8 cellular contexts compared by ENCODE assay signal in the genomic region with DNA sequence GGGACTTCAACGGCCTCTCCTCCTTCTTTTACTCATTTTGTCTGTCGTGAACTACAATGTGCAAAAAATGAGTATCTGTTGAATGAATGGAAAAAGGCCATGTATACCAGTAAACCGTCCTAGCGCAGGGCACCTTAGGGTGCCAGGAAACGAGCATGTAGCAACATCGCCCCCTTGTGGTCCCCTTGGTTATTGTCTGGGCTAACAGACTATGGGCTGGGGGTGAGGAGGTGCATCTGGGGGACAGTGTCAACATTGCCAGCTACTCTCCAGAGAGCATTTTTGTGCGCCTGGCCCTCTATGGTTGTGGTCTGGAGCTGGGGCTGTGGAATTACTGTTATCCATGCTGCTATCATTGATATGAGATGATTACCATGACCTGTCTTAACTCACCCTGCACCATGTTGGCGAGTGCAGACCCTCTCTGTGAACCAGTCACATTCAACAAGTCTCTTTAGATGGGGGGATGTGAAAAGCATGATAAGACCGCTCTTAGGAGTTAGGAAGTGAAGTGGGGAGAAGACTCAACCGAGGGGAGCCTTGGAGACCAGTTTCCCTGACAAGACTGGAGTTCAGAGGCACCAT. TPM values are rescaled to one million over a fixed set of nuclear protein-coding genes. Genes with fewer than 3 reads are reported as not detected.
DNase-seq lines count a peak whose midpoint lies in the region; ATAC-seq and TF ChIP-seq lines count a peak whose summit lies in the region.

No MANE protein-coding gene starts in this region.

- H3K79me2 ChIP-seq in hepatocyte, result no peaks in the 10 kb centered on the region

- no peaks in the 10 kb centered on the region for H3K36me3 ChIP-seq in hepatocyte (replicated peaks; ENCODE audit: insufficient read depth, low read depth)

- H3K4me3 ChIP-seq in hepatocyte, result no peak overlapping the region

- H4K20me1 ChIP-seq in hepatocyte (ENCODE audit: insufficient read depth, poor library complexity, severe bottlenecking), result no peaks in the 10 kb centered on the region

- WGBS in hepatocyte (ENCODE audit: low lambda C conversion rate, missing lambda C conversion rate), result 46% methylated on average over 10 of the region's 10 CpGs

- TF ChIP-seq CTCF in hepatocyte (IDR thresholded peaks at IDR 0.05; ENCODE audit: poor library complexity), result peak; percentile 67

- no peaks in the 10 kb centered on the region for H3K27me3 ChIP-seq in hepatocyte

- no peak overlapping the region for H2AFZ ChIP-seq in hepatocyte

- H3K9me3 ChIP-seq in hepatocyte (ENCODE audit: low read depth), result no peaks in the 10 kb centered on the region

- ATAC-seq in HG03196 (IDR thresholded peaks at IDR 0.05; ENCODE audit: unreplicated experiment) (no peak), GM18867 (IDR thresholded peaks at IDR 0.05; ENCODE audit: unreplicated experiment) (no peak)

- no peak overlapping the region for H3K4me2 ChIP-seq in hepatocyte

- H3K27ac ChIP-seq in hepatocyte, result peak overlapping the region; percentile 90

- peaks cover 14% of the 10 kb centered on the region for H3K4me1 ChIP-seq in hepatocyte (ENCODE audit: insufficient read depth)

- peak; percentile 44 for DNase-seq in EL
- DNase-seq in M059J (ENCODE audit: low read depth), result peak; percentile 40
- DNase-seq in SW480 (ENCODE audit: low spot score), result peak; percentile 60
- DNase-seq in activated naive CD8-positive, alpha-beta T cell treated with anti-CD3 and anti-CD28 coated beads, Interleukin-2, amount 50 U/mL, for 16 hours (ENCODE audit: low read depth, low spot score), result peak; percentile 61
- DNase-seq in hepatocyte (ENCODE audit: low spot score), result peak; percentile 58
- peak; percentile 80 for DNase-seq in stimulated activated CD4-positive, alpha-beta T cell treated with anti-CD3 and anti-CD28 coated beads, Interleukin-12 subunit alpha, Interleukin-12 subunit beta, amount 100 ng/mL, for 4 hours

- no peaks in the 10 kb centered on the region for H3K9me2 ChIP-seq in hepatocyte (replicated peaks; ENCODE audit: insufficient read depth)

RNA-seq across cellular contexts. Expression of a gene that starts 22.8 kb away (rescaled TPM):
- not detected in 2 replicates for total RNA-seq in M059J (2014; rRNA removed; shearing (Covaris generic))
- 15.8 and 21.2 TPM in 2 replicates for total RNA-seq in hepatocyte
- 3.9 and 6.0 TPM in 2 replicates for polyA plus RNA-seq in hepatocyte

RNA-seq across cellular contexts. Expression of a gene that starts 41.4 kb away (rescaled TPM):
- total RNA-seq in M059J (2014; rRNA removed; shearing (Covaris generic)), result 34.0 and 41.9 TPM in 2 replicates
- total RNA-seq in hepatocyte, result 36.7 and 39.7 TPM in 2 replicates
- 41.8 and 42.3 TPM in 2 replicates for polyA plus RNA-seq in hepatocyte

RNA-seq across cellular contexts. Expression of a gene that starts 42.1 kb away (rescaled TPM):
- total RNA-seq in M059J (2014; rRNA removed; shearing (Covaris generic)), result 14.7 and 20.4 TPM in 2 replicates
- 5.3 and 8.0 TPM in 2 replicates for total RNA-seq in hepatocyte
- polyA plus RNA-seq in hepatocyte, result 2.5 and 4.4 TPM in 2 replicates

RNA-seq across cellular contexts. Expression of a gene that starts 54.4 kb away (rescaled TPM):
- total RNA-seq in M059J (2014; rRNA removed; shearing (Covaris generic)), result 70.5 and 96.0 TPM in 2 replicates
- 21.3 and 33.8 TPM in 2 replicates for total RNA-seq in hepatocyte
- 33.5 and 34.0 TPM in 2 replicates for polyA plus RNA-seq in hepatocyte

RNA-seq across cellular contexts. Expression of a gene that starts 54.7 kb away (rescaled TPM):
- 18.9 and 20.5 TPM in 2 replicates for total RNA-seq in M059J (2014; rRNA removed; shearing (Covaris generic))
- total RNA-seq in hepatocyte, result 19.8 and 34.4 TPM in 2 replicates
- 16.1 and 23.8 TPM in 2 replicates for polyA plus RNA-seq in hepatocyte

Comparison
In these comparisons a context has a peak if more than half of its experiments do, and no peak if none do; other contexts are left out.
1. RNA of a gene that starts 22.8 kb away (total RNA-seq): 15.8 to 21.2 TPM in hepatocyte; not detected in M059J; every median in the first group is over 10 times any median in the second.
2. Peak in every context shown above with its lines, with median percentiles within 50 percentile points of each other: DNase-seq.